9 cellular contexts compared by ENCODE assay signal in genomic region chr15:60362318-60363023, GRCh38. TPM values are rescaled to one million over a fixed set of nuclear protein-coding genes. Genes with fewer than 3 reads are reported as not detected.
A peak's percentile ranks its signal among the peaks of the same experiment; 100 is the strongest.
DNase-seq lines count a peak whose midpoint lies in the region; ATAC-seq and TF ChIP-seq lines count a peak whose summit lies in the region.
"Had no signal": no experiment of that assay in that cellular context is flagged by ENCODE, and none has a peak within 500 bp of the region (broad histone marks: within the 10 kb centered on the region; RNA-seq: fewer than 3 reads in every experiment).

No MANE protein-coding gene starts in this region.

- TF ChIP-seq POLR2A in suprapubic skin (IDR thresholded peaks at IDR 0.05), result no peak

- no peak for TF ChIP-seq CTCF in right atrium auricular region (IDR thresholded peaks at IDR 0.05)
- TF ChIP-seq CTCF in suprapubic skin (IDR thresholded peaks at IDR 0.05), result no peak

- H3K9me3 ChIP-seq in right atrium auricular region (no peaks in the 10 kb centered on the region), suprapubic skin (no peaks in the 10 kb centered on the region)

- H3K27me3 Mint-ChIP-seq in activated T-cell treated with anti-CD3 and anti-CD28 coated beads, Interleukin-2, amount 50 U/mL, for 4 hours (ENCODE audit: low read depth), result no peaks in the 10 kb centered on the region

- H3K27me3 ChIP-seq in right atrium auricular region, result no peaks in the 10 kb centered on the region
- no peaks in the 10 kb centered on the region for H3K27me3 ChIP-seq in suprapubic skin

- ATAC-seq in activated T-cell treated with anti-CD3 and anti-CD28 coated beads, Interleukin-2, amount 50 U/mL, for 4 hours, result peak; percentile 98
- ATAC-seq in HG03378 (IDR thresholded peaks at IDR 0.05; ENCODE audit: unreplicated experiment), result no peak

- H3K4me1 ChIP-seq in right atrium auricular region (peaks cover 0 to 38% of the 10 kb centered on the region in 2 donors), suprapubic skin (peaks cover 34% of the 10 kb centered on the region)

- H3K36me3 ChIP-seq in right atrium auricular region, result peaks cover 57% of the 10 kb centered on the region
- peaks cover 71% of the 10 kb centered on the region for H3K36me3 ChIP-seq in suprapubic skin

- no peak for TF ChIP-seq EP300 in suprapubic skin (IDR thresholded peaks at IDR 0.05)

- peaks cover 36% of the 10 kb centered on the region for H3K36me3 Mint-ChIP-seq in activated T-cell treated with anti-CD3 and anti-CD28 coated beads, Interleukin-2, amount 50 U/mL, for 4 hours (ENCODE audit: insufficient read depth)

- peak overlapping the region; percentile 11 for H3K4me3 Mint-ChIP-seq in activated T-cell treated with anti-CD3 and anti-CD28 coated beads, Interleukin-2, amount 50 U/mL, for 4 hours

- H3K4me3 ChIP-seq in right atrium auricular region, result no peak overlapping the region
- no peak overlapping the region for H3K4me3 ChIP-seq in suprapubic skin

- DNase-seq in NCI-H2171 treated with DMSO at 0.1 percent for 48 hours (lab: John Stamatoyannopoulos, UW) (peak; percentile 30), NCI-H2171 (lab: John Stamatoyannopoulos, UW) (no peak), right atrium auricular region (ENCODE audit: low spot score) (no peak), suprapubic skin (ENCODE audit: low spot score in 2 of 2) (no peak), NCI-H146 (lab: John Stamatoyannopoulos, UW) (no peak), iPS-NIHi11 (ENCODE audit: low spot score) (no peak)
- DNase-seq in activated T-cell treated with anti-CD3 and anti-CD28 coated beads, Interleukin-2, amount 50 U/mL, for 4 hours, result peak; percentile 9

- no peaks in the 10 kb centered on the region for H3K9me3 Mint-ChIP-seq in activated T-cell treated with anti-CD3 and anti-CD28 coated beads, Interleukin-2, amount 50 U/mL, for 4 hours

- WGBS in suprapubic skin, result 31% methylated on average over 8 of the region's 8 CpGs

- peak overlapping the region; percentile 32 to 50 for H3K27ac ChIP-seq in right atrium auricular region
- H3K27ac ChIP-seq in suprapubic skin, result peak overlapping the region; percentile 85
- H3K27ac ChIP-seq: C4-2B had no signal

- H3K4me1 Mint-ChIP-seq in activated T-cell treated with anti-CD3 and anti-CD28 coated beads, Interleukin-2, amount 50 U/mL, for 4 hours (ENCODE audit: low read depth), result peaks cover 21% of the 10 kb centered on the region

RNA-seq across cellular contexts. Expression of gene ANXA2, which starts 35.3 kb away (rescaled TPM):
- 100 to 1,000 TPM in 1 of 3 donors, 10 to 100 TPM in 2; 60.6 to 104 (median 75.1) TPM for total RNA-seq in activated T-cell treated with anti-CD3 and anti-CD28 coated beads, Interleukin-2, amount 50 U/mL, for 4 hours
- total RNA-seq in right atrium auricular region (100 to 1,000 TPM; 214 to 388 TPM), suprapubic skin (1,000 to 10,000 TPM; 1,379 to 1,734 (median 1,554) TPM)

Comparison
In these comparisons a context has a peak if more than half of its experiments do, and no peak if none do; other contexts are left out.
1. DNase-seq: peak in NCI-H2171 treated with DMSO at 0.1 percent for 48 hours (single experiment) and activated T-cell treated with anti-CD3 and anti-CD28 coated beads, Interleukin-2, amount 50 U/mL, for 4 hours (single experiment); none in NCI-H2171 (single experiment), right atrium auricular region (single experiment), suprapubic skin (0 of 2), NCI-H146 (single experiment) and iPS-NIHi11 (single experiment).